10 cellular contexts compared by ENCODE assay signal in genomic region chr12:132601171-132601883, GRCh38. TPM values are rescaled to one million over a fixed set of nuclear protein-coding genes. Genes with fewer than 3 reads are reported as not detected.
DNase-seq lines count a peak whose midpoint lies in the region; ATAC-seq and TF ChIP-seq lines count a peak whose summit lies in the region.
"Had no signal": no experiment of that assay in that cellular context is flagged by ENCODE, and none has a peak within 500 bp of the region (broad histone marks: within the 10 kb centered on the region; RNA-seq: fewer than 3 reads in every experiment).

No MANE protein-coding gene starts in this region.

- H3K9me3 Mint-ChIP-seq in activated CD4-positive, alpha-beta T cell treated with anti-CD3 and anti-CD28 coated beads, Interleukin-2, amount 10 ng/mL, durations not matched to agents 24 days and 14 days: no peaks in the 10 kb centered on the region
- H3K9me3 Mint-ChIP-seq in immature natural killer cell: no peaks in the 10 kb centered on the region
- H3K9me3 Mint-ChIP-seq in stimulated activated memory B cell treated with anti-CD40 and anti-IgM and Interleukin-4, amounts not matched to agents 10 μg/mL and 1 μg/mL and 100 μg/mL, for 72 hours: peaks cover 4% of the 10 kb centered on the region

- no peak overlapping the region for H3K4me3 ChIP-seq in Panc1 (ENCODE audit: low read depth in 2 of 2, low read length in 2 of 2)
- H3K4me3 ChIP-seq in tibial artery: peak overlapping the region in 1 of 2 donors; percentile 51
- H3K4me3 ChIP-seq: SJCRH30 had no signal

- H3K27ac Mint-ChIP-seq in activated CD4-positive, alpha-beta T cell treated with anti-CD3 and anti-CD28 coated beads, Interleukin-2, amount 10 ng/mL, durations not matched to agents 24 days and 14 days: no peak overlapping the region
- no peak overlapping the region for H3K27ac Mint-ChIP-seq in immature natural killer cell
- peak overlapping the region; percentile 52 for H3K27ac Mint-ChIP-seq in stimulated activated memory B cell treated with anti-CD40 and anti-IgM and Interleukin-4, amounts not matched to agents 10 μg/mL and 1 μg/mL and 100 μg/mL, for 72 hours

- intact Hi-C loops in activated CD4-positive, alpha-beta T cell treated with anti-CD3 and anti-CD28 coated beads, Interleukin-2, amount 10 ng/mL, durations not matched to agents 24 days and 14 days (cut with micrococcal nuclease): loop anchor here (2.0 kb wide), 1 partner anchor 13 kb away; no protein-coding TSS in a partner anchor
- intact Hi-C loops in Panc1 (cut with micrococcal nuclease; ENCODE audit: unreplicated experiment) (no loop called here), tibial artery (cut with DNase I; ENCODE audit: low total_unique reads) (no loop called here)

- H3K36me3 Mint-ChIP-seq in activated CD4-positive, alpha-beta T cell treated with anti-CD3 and anti-CD28 coated beads, Interleukin-2, amount 10 ng/mL, durations not matched to agents 24 days and 14 days (ENCODE audit: low read depth): no peaks in the 10 kb centered on the region
- no peaks in the 10 kb centered on the region for H3K36me3 Mint-ChIP-seq in immature natural killer cell
- no peaks in the 10 kb centered on the region for H3K36me3 Mint-ChIP-seq in stimulated activated memory B cell treated with anti-CD40 and anti-IgM and Interleukin-4, amounts not matched to agents 10 μg/mL and 1 μg/mL and 100 μg/mL, for 72 hours

- no peaks in the 10 kb centered on the region for H3K27me3 ChIP-seq in Panc1 (ENCODE audit: control insufficient read depth, insufficient read depth, low read length)
- H3K27me3 ChIP-seq in tibial artery: peaks cover 0 to 54% of the 10 kb centered on the region in 2 donors
- H3K27me3 ChIP-seq: SJCRH30 had no signal

- POLR2A ChIA-PET in Panc1 (lab: Charles Lee): no interaction called here

- peak overlapping the region; percentile 79 for H3K4me3 Mint-ChIP-seq in activated CD4-positive, alpha-beta T cell treated with anti-CD3 and anti-CD28 coated beads, Interleukin-2, amount 10 ng/mL, durations not matched to agents 24 days and 14 days
- H3K4me3 Mint-ChIP-seq in immature natural killer cell: peak overlapping the region; percentile 75 to 87 (median 85)
- H3K4me3 Mint-ChIP-seq in stimulated activated memory B cell treated with anti-CD40 and anti-IgM and Interleukin-4, amounts not matched to agents 10 μg/mL and 1 μg/mL and 100 μg/mL, for 72 hours: peak overlapping the region; percentile 70

- H3K27me3 Mint-ChIP-seq in activated CD4-positive, alpha-beta T cell treated with anti-CD3 and anti-CD28 coated beads, Interleukin-2, amount 10 ng/mL, durations not matched to agents 24 days and 14 days: peaks cover 50% of the 10 kb centered on the region
- peaks cover 11 to 16% (median 15%) of the 10 kb centered on the region in 3 donors for H3K27me3 Mint-ChIP-seq in immature natural killer cell (ENCODE audit: low read depth in 3 of 3)
- peaks cover 56% of the 10 kb centered on the region for H3K27me3 Mint-ChIP-seq in stimulated activated memory B cell treated with anti-CD40 and anti-IgM and Interleukin-4, amounts not matched to agents 10 μg/mL and 1 μg/mL and 100 μg/mL, for 72 hours

- H3K4me1 ChIP-seq in Panc1 (ENCODE audit: control insufficient read depth, insufficient read depth, low read length) (peaks cover 4% of the 10 kb centered on the region), tibial artery (peaks cover 0 to 30% (median 20%) of the 10 kb centered on the region in 4 donors)

- H3K36me3 ChIP-seq in Panc1 (ENCODE audit: control insufficient read depth, insufficient read depth, low read length) (no peaks in the 10 kb centered on the region), tibial artery (no peaks in the 10 kb centered on the region)
- H3K36me3 ChIP-seq: SJCRH30 had no signal

- peaks cover 14% of the 10 kb centered on the region for H3K4me1 Mint-ChIP-seq in activated CD4-positive, alpha-beta T cell treated with anti-CD3 and anti-CD28 coated beads, Interleukin-2, amount 10 ng/mL, durations not matched to agents 24 days and 14 days
- H3K4me1 Mint-ChIP-seq in immature natural killer cell: peaks cover 23 to 24% of the 10 kb centered on the region in 2 donors
- H3K4me1 Mint-ChIP-seq in stimulated activated memory B cell treated with anti-CD40 and anti-IgM and Interleukin-4, amounts not matched to agents 10 μg/mL and 1 μg/mL and 100 μg/mL, for 72 hours: peaks cover 32% of the 10 kb centered on the region

- H3K9me3 ChIP-seq in Panc1 (ENCODE audit: control insufficient read depth, insufficient read depth, low read depth, low read length) (no peaks in the 10 kb centered on the region), tibial artery (no peaks in the 10 kb centered on the region)
- H3K9me3 ChIP-seq: SJCRH30 had no signal

- CTCF ChIA-PET in Panc1 (lab: Charles Lee): interaction anchor here (0.8 kb wide), 1 partner anchor 14 kb away, joined by 3 read pairs; no protein-coding TSS in a partner anchor

- DNase-seq in activated CD4-positive, alpha-beta T cell treated with anti-CD3 and anti-CD28 coated beads, Interleukin-2, amount 10 ng/mL, durations not matched to agents 24 days and 14 days: no peak
- DNase-seq in activated CD4-positive, alpha-beta T cell treated with anti-CD3 and anti-CD28 coated beads for 1 hour: no peak
- DNase-seq in Panc1 (ENCODE audit: low read depth, low spot score): no peak
- DNase-seq in immature natural killer cell: no peak
- no peak for DNase-seq in stimulated activated CD8-positive, alpha-beta memory T cell treated with anti-CD3 and anti-CD28 coated beads, Interleukin-4, amount 100 ng/mL, for 48 hours
- DNase-seq in NCI-H524 (lab: John Stamatoyannopoulos, UW): no peak
- no peak for DNase-seq in tibial artery
- DNase-seq: SJCRH30 had no signal

- no TSS peak for BruUV-seq in Panc1 (replicated peaks; lab: Mats Ljungman, UMichigan)

- in situ Hi-C loops in Panc1 (cut with HindIII; ENCODE audit: low pct_unique_long_range_greater_than_20kb, low sequenced_read_pairs): no loop called here

- H3K27ac ChIP-seq in Panc1 (ENCODE audit: low read length) (0 out of 2 replicates have a peak overlapping the region, but pooled peaks have one; percentile 59), tibial artery (no peak overlapping the region)
- H3K27ac ChIP-seq: SJCRH30 had no signal

- no peak for TF ChIP-seq CTCF in Panc1 (IDR thresholded peaks at IDR 0.05)
- no peak for TF ChIP-seq CTCF in tibial artery (IDR thresholded peaks at IDR 0.05)

- ATAC-seq in Panc1: no peak
- ATAC-seq in stimulated activated memory B cell treated with anti-CD40 and anti-IgM and Interleukin-4, amounts not matched to agents 10 μg/mL and 1 μg/mL and 100 μg/mL, for 72 hours: peak; percentile 60

RNA-seq across cellular contexts. Expression of gene LRCOL1, which starts 9.1 kb away (rescaled TPM):
- not detected in 2 replicates for total RNA-seq in activated CD4-positive, alpha-beta T cell treated with anti-CD3 and anti-CD28 coated beads, Interleukin-2, amount 10 ng/mL, durations not matched to agents 24 days and 14 days
- total RNA-seq in Panc1 (2021; ENCODE audit: unreplicated experiment): not detected
- not detected for polyA plus RNA-seq in Panc1 (2012; ENCODE audit: insufficient read length)
- polyA plus RNA-seq in immature natural killer cell: not detected
- total RNA-seq: progenitor cell of endocrine pancreas, SJCRH30 had no signal

RNA-seq across cellular contexts. Expression of gene P2RX2, which starts 17.2 kb away (rescaled TPM):
- total RNA-seq in activated CD4-positive, alpha-beta T cell treated with anti-CD3 and anti-CD28 coated beads, Interleukin-2, amount 10 ng/mL, durations not matched to agents 24 days and 14 days: not detected in 2 replicates
- total RNA-seq in Panc1 (2021; ENCODE audit: unreplicated experiment): 1.2 TPM
- 0.75 TPM for polyA plus RNA-seq in Panc1 (2012; ENCODE audit: insufficient read length)
- not detected for polyA plus RNA-seq in immature natural killer cell
- total RNA-seq: SJCRH30 had no signal
